In the genomic region with DNA sequence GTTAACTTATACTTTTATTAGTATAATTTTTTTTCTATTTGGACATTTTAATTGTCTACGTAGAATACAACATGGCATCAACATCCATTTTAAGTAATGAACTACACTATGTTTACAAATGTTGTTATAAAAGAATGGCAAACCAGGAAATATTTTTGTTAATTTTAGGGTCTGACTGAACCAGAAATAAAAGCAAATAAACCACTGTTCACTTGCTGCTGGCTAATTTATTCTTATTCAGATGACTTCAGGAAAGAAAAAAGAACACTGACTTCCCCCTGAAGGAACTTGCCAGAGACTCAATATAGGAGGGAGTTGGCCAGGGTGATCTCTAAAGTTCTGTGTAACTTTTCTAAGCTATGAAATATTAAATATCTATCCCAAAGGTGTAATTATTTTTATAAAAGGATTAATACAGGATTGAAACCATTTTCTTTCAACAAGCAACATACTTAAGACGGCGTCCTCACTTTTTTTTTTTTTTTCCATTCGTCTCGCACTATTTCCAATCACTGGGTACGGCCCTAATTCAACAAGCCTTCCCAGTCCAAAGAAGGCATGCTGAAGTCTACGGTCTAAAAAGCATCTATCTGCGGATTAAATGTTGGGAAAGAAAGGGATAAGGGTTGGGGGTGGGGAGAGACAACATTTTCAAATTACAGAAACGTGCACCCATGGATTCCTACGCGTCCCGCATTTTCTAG, we compare ENCODE assay signal across 8 cellular contexts. TPM values are rescaled to one million over a fixed set of nuclear protein-coding genes. Genes with fewer than 3 reads are reported as not detected.
A peak's percentile ranks its signal among the peaks of the same experiment; 100 is the strongest.
DNase-seq lines count a peak whose midpoint lies in the region; TF ChIP-seq lines count a peak whose summit lies in the region.

No MANE protein-coding gene starts in this region.

- H3K27me3 ChIP-seq in kidney epithelial cell (ENCODE audit: control insufficient read depth, insufficient read depth, low read length) (no peaks in the 10 kb centered on the region), testis (no peaks in the 10 kb centered on the region)

- intact Hi-C loops in activated CD4-positive, alpha-beta T cell treated with anti-CD3 and anti-CD28 coated beads, Interleukin-2, amount 10 ng/mL, durations not matched to agents 24 days and 14 days (cut with micrococcal nuclease) = loop anchor here (2.0 to 5.0 kb wide), 4 partner anchors 32 to 102 kb away; no protein-coding TSS in a partner anchor
- intact Hi-C loops in activated T-helper 2 cell treated with anti-CD3 and anti-CD28 coated beads, Interferon-gamma antibody, Interleukin-2, Interleukin-4, amounts not matched to agents 10 μg/mL and 5 μg/mL and 100 μg/mL, durations not matched to agents 14 hours and 24 hours and 36 hours (cut with micrococcal nuclease) = loop anchor here (5.0 kb wide), 1 partner anchor 93 kb away; no protein-coding TSS in a partner anchor
- intact Hi-C loops in testis (cut with DNase I; ENCODE audit: low total_unique reads) = loop anchor here (10.0 kb wide), 1 partner anchor 76 kb away; no protein-coding TSS in a partner anchor

- TF ChIP-seq CTCF in kidney epithelial cell (IDR thresholded peaks at IDR 0.05; ENCODE audit: insufficient read depth, low read length, poor library complexity, severe bottlenecking) = no peak
- no peak for TF ChIP-seq CTCF in testis (IDR thresholded peaks at IDR 0.05)

- H3K4me1 ChIP-seq in testis = peaks cover 15% of the 10 kb centered on the region

- TF ChIP-seq POLR2A in testis (IDR thresholded peaks at IDR 0.05) = no peak

- H3K4me3 ChIP-seq in kidney epithelial cell (ENCODE audit: low read depth, low read length) (peak overlapping the region; percentile 91), testis (peak overlapping the region; percentile 73 to 98)

- H3K4me1 Mint-ChIP-seq in activated CD4-positive, alpha-beta T cell treated with anti-CD3 and anti-CD28 coated beads, Interleukin-2, amount 10 ng/mL, durations not matched to agents 24 days and 14 days = peaks cover 21% of the 10 kb centered on the region
- H3K4me1 Mint-ChIP-seq in activated T-helper 2 cell treated with anti-CD3 and anti-CD28 coated beads, Interferon-gamma antibody, Interleukin-2, Interleukin-4, amounts not matched to agents 10 μg/mL and 5 μg/mL and 100 μg/mL, durations not matched to agents 14 hours and 24 hours and 36 hours (ENCODE audit: low read depth) = peaks cover 13% of the 10 kb centered on the region

- H3K36me3 ChIP-seq in kidney epithelial cell (ENCODE audit: control insufficient read depth, insufficient read depth, low read length) (no peaks in the 10 kb centered on the region), testis (ENCODE audit: low read depth, missing control alignments) (no peaks in the 10 kb centered on the region)

- no peaks in the 10 kb centered on the region for H3K9me3 ChIP-seq in testis

- H3K36me3 Mint-ChIP-seq in activated CD4-positive, alpha-beta T cell treated with anti-CD3 and anti-CD28 coated beads, Interleukin-2, amount 10 ng/mL, durations not matched to agents 24 days and 14 days (ENCODE audit: low read depth) = peaks cover 2% of the 10 kb centered on the region
- H3K36me3 Mint-ChIP-seq in activated T-helper 2 cell treated with anti-CD3 and anti-CD28 coated beads, Interferon-gamma antibody, Interleukin-2, Interleukin-4, amounts not matched to agents 10 μg/mL and 5 μg/mL and 100 μg/mL, durations not matched to agents 14 hours and 24 hours and 36 hours (ENCODE audit: low read depth) = no peaks in the 10 kb centered on the region

- peak overlapping the region; percentile 82 for H3K4me3 Mint-ChIP-seq in activated CD4-positive, alpha-beta T cell treated with anti-CD3 and anti-CD28 coated beads, Interleukin-2, amount 10 ng/mL, durations not matched to agents 24 days and 14 days
- H3K4me3 Mint-ChIP-seq in activated T-helper 2 cell treated with anti-CD3 and anti-CD28 coated beads, Interferon-gamma antibody, Interleukin-2, Interleukin-4, amounts not matched to agents 10 μg/mL and 5 μg/mL and 100 μg/mL, durations not matched to agents 14 hours and 24 hours and 36 hours (ENCODE audit: low read depth) = peak overlapping the region; percentile 71

- no peak for DNase-seq in activated CD4-positive, alpha-beta T cell treated with anti-CD3 and anti-CD28 coated beads, Interleukin-2, amount 10 ng/mL, durations not matched to agents 24 days and 14 days
- DNase-seq in activated CD4-positive, alpha-beta T cell treated with anti-CD3 and anti-CD28 coated beads, Interleukin-2, amount 50 U/mL, for 48 hours = no peak
- DNase-seq in activated T-helper 2 cell treated with anti-CD3 and anti-CD28 coated beads, Interferon-gamma antibody, Interleukin-2, Interleukin-4, amounts not matched to agents 10 μg/mL and 5 μg/mL and 100 μg/mL, durations not matched to agents 14 hours and 24 hours and 36 hours (ENCODE audit: low spot score) = no peak
- DNase-seq in kidney epithelial cell (ENCODE audit: low read depth) (no peak), testis (no peak), AG08396 (ENCODE audit: low spot score) (no peak), NCI-H2227 treated with DMSO at 0.1 percent for 48 hours (lab: John Stamatoyannopoulos, UW) (no peak)
- no peak for DNase-seq in stimulated activated CD8-positive, alpha-beta memory T cell treated with anti-CD3 and anti-CD28 coated beads, Interleukin-4, amount 100 ng/mL, for 48 hours

- H3K27me3 Mint-ChIP-seq in activated CD4-positive, alpha-beta T cell treated with anti-CD3 and anti-CD28 coated beads, Interleukin-2, amount 10 ng/mL, durations not matched to agents 24 days and 14 days = peaks cover 58% of the 10 kb centered on the region
- H3K27me3 Mint-ChIP-seq in activated T-helper 2 cell treated with anti-CD3 and anti-CD28 coated beads, Interferon-gamma antibody, Interleukin-2, Interleukin-4, amounts not matched to agents 10 μg/mL and 5 μg/mL and 100 μg/mL, durations not matched to agents 14 hours and 24 hours and 36 hours (ENCODE audit: low read depth) = peaks cover 63% of the 10 kb centered on the region

- H3K27ac ChIP-seq in testis = peak overlapping the region; percentile 84 to 96

- H3K27ac Mint-ChIP-seq in activated CD4-positive, alpha-beta T cell treated with anti-CD3 and anti-CD28 coated beads, Interleukin-2, amount 10 ng/mL, durations not matched to agents 24 days and 14 days = no peak overlapping the region
- H3K27ac Mint-ChIP-seq in activated T-helper 2 cell treated with anti-CD3 and anti-CD28 coated beads, Interferon-gamma antibody, Interleukin-2, Interleukin-4, amounts not matched to agents 10 μg/mL and 5 μg/mL and 100 μg/mL, durations not matched to agents 14 hours and 24 hours and 36 hours = no peak overlapping the region

- H3K9me3 Mint-ChIP-seq in activated CD4-positive, alpha-beta T cell treated with anti-CD3 and anti-CD28 coated beads, Interleukin-2, amount 10 ng/mL, durations not matched to agents 24 days and 14 days = no peaks in the 10 kb centered on the region
- H3K9me3 Mint-ChIP-seq in activated T-helper 2 cell treated with anti-CD3 and anti-CD28 coated beads, Interferon-gamma antibody, Interleukin-2, Interleukin-4, amounts not matched to agents 10 μg/mL and 5 μg/mL and 100 μg/mL, durations not matched to agents 14 hours and 24 hours and 36 hours = no peaks in the 10 kb centered on the region

- 3 to 4% methylated on average over 12 of the region's 12 CpGs for WGBS in testis, 2 donors

RNA-seq across cellular contexts. Expression of a gene that starts 1.1 kb away (rescaled TPM):
- total RNA-seq in activated CD4-positive, alpha-beta T cell treated with anti-CD3 and anti-CD28 coated beads, Interleukin-2, amount 10 ng/mL, durations not matched to agents 24 days and 14 days = 0.83 and 0.84 TPM in 2 replicates
- total RNA-seq in activated T-helper 2 cell treated with anti-CD3 and anti-CD28 coated beads, Interferon-gamma antibody, Interleukin-2, Interleukin-4, amounts not matched to agents 10 μg/mL and 5 μg/mL and 100 μg/mL, durations not matched to agents 14 hours and 24 hours and 36 hours = 0.39 and 0.50 TPM in 2 replicates
- total RNA-seq in kidney epithelial cell (20.3 and 21.2 TPM in 2 replicates), testis (10 to 100 TPM; 50.4 to 56.1 TPM)
- polyA plus RNA-seq in testis (ENCODE audit: insufficient read depth, low read depth, low replicate concordance) = 64.9 TPM

Comparison
In these comparisons a context has a peak if more than half of its experiments do, and no peak if none do; other contexts are left out.
1. RNA of a gene that starts 1.1 kb away (total RNA-seq): 50.4 to 56.1 TPM in testis and 20.3 to 21.2 TPM in kidney epithelial cell; 0.83 to 0.84 TPM in activated CD4-positive, alpha-beta T cell treated with anti-CD3 and anti-CD28 coated beads, Interleukin-2, amount 10 ng/mL, durations not matched to agents 24 days and 14 days and 0.39 to 0.50 TPM in activated T-helper 2 cell treated with anti-CD3 and anti-CD28 coated beads, Interferon-gamma antibody, Interleukin-2, Interleukin-4, amounts not matched to agents 10 μg/mL and 5 μg/mL and 100 μg/mL, durations not matched to agents 14 hours and 24 hours and 36 hours; every median in the first group is over 10 times any median in the second.